12 cellular contexts compared by ENCODE assay signal in the genomic region with DNA sequence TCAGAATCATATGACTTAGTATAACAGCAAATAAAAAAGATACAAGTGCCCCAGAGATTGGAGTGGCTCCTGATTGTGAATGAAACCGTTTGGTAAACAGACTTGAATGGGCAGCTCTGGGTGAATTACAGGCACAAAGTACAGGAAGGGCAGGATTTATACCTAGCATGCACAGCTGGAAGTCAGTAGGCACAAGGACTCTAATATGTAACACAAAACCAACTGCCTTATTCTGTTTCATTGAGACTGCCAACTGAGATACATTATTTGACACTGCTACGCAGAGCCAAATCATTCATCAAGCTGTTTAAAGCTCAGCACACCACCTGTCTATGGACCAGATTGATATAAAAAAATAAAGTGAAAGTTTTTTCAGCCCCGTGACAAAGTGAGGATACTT.
DNase-seq lines count a peak whose midpoint lies in the region; ATAC-seq and TF ChIP-seq lines count a peak whose summit lies in the region.
"Had no signal": no experiment of that assay in that cellular context is flagged by ENCODE, and none has a peak within 500 bp of the region (broad histone marks: within the 10 kb centered on the region; RNA-seq: fewer than 3 reads in every experiment).

No MANE protein-coding gene starts in this region.

- H3K36me3 ChIP-seq in mesodermal cell (ENCODE audit: control insufficient read depth, insufficient read depth, low read length) (no peaks in the 10 kb centered on the region), prostate gland (no peaks in the 10 kb centered on the region)
- no peaks in the 10 kb centered on the region for H3K36me3 ChIP-seq in CD8-positive, alpha-beta T cell (ENCODE audit: insufficient read depth, low read length)
- H3K36me3 ChIP-seq: right atrium auricular region had no signal

- whole genome bisulfite sequencing in mesodermal cell (ENCODE audit: insufficient coverage in 2 of 2), 2 experiments, result 50 to 60% methylated on average over 1 of the region's 3 CpGs
- WGBS in prostate gland, result 21% methylated on average over 3 of the region's 3 CpGs

- no peak for ATAC-seq in activated naive CD8-positive, alpha-beta T cell treated with anti-CD3 and anti-CD28 coated beads, Interleukin-2, amount 50 U/mL, for 24 hours
- no peak for ATAC-seq in CD8-positive, alpha-beta T cell
- ATAC-seq in HG02588 (IDR thresholded peaks at IDR 0.05; ENCODE audit: unreplicated experiment), result no peak

- peaks cover 13% of the 10 kb centered on the region for H3K9me3 Mint-ChIP-seq in activated naive CD8-positive, alpha-beta T cell treated with anti-CD3 and anti-CD28 coated beads, Interleukin-2, amount 50 U/mL, for 24 hours
- H3K9me3 Mint-ChIP-seq in CD8-positive, alpha-beta T cell, result peaks cover 5% of the 10 kb centered on the region

- H3K4me1 ChIP-seq in mesodermal cell (ENCODE audit: control insufficient read depth, insufficient read depth, low read length, poor library complexity, severe bottlenecking) (no peaks in the 10 kb centered on the region), prostate gland (replicated peaks) (no peaks in the 10 kb centered on the region)
- no peaks in the 10 kb centered on the region for H3K4me1 ChIP-seq in CD8-positive, alpha-beta T cell (ENCODE audit: insufficient read depth, low read length)
- H3K4me1 ChIP-seq: right atrium auricular region had no signal

- intact Hi-C loops in prostate gland (cut with DNase I), result no loop called here
- intact Hi-C loops in CD8-positive, alpha-beta T cell (cut with DNase I, micrococcal nuclease), result no loop called here

- H3K4me1 Mint-ChIP-seq in activated naive CD8-positive, alpha-beta T cell treated with anti-CD3 and anti-CD28 coated beads, Interleukin-2, amount 50 U/mL, for 24 hours, result no peaks in the 10 kb centered on the region
- H3K4me1 Mint-ChIP-seq in CD8-positive, alpha-beta T cell (ENCODE audit: low read depth), result no peaks in the 10 kb centered on the region

- H3K27ac Mint-ChIP-seq in activated naive CD8-positive, alpha-beta T cell treated with anti-CD3 and anti-CD28 coated beads, Interleukin-2, amount 50 U/mL, for 24 hours, result no peak overlapping the region
- no peak overlapping the region for H3K27ac Mint-ChIP-seq in CD8-positive, alpha-beta T cell

- DNase-seq in DMS153 (lab: John Stamatoyannopoulos, UW), result peak; percentile 99
- peak; percentile 100 for DNase-seq in NCI-H1436 treated with DMSO at 0.1 percent for 48 hours (lab: John Stamatoyannopoulos, UW)
- peak; percentile 94 for DNase-seq in NCI-H446 treated with DMSO at 0.1 percent for 48 hours (lab: John Stamatoyannopoulos, UW)
- no peak for DNase-seq in activated naive CD8-positive, alpha-beta T cell treated with anti-CD3 and anti-CD28 coated beads, Interleukin-2, amount 50 U/mL, for 24 hours
- DNase-seq in prostate gland (ENCODE audit: low spot score), result no peak
- no peak for DNase-seq in CD8-positive, alpha-beta T cell
- DNase-seq: activated CD4-positive, CD25-positive, alpha-beta regulatory T cell treated with anti-CD3 and anti-CD28 coated beads, Interleukin-2, amount 50 U/mL, for 72 hours; GF-D8; islet precursor cell had no signal

- H3K36me3 Mint-ChIP-seq in activated naive CD8-positive, alpha-beta T cell treated with anti-CD3 and anti-CD28 coated beads, Interleukin-2, amount 50 U/mL, for 24 hours (ENCODE audit: low read depth), result no peaks in the 10 kb centered on the region
- H3K36me3 Mint-ChIP-seq in CD8-positive, alpha-beta T cell, result no peaks in the 10 kb centered on the region

- POLR2A ChIA-PET in CD8-positive, alpha-beta T cell (lab: Charles Lee), result no interaction called here

- no peak for TF ChIP-seq POLR2A in prostate gland (IDR thresholded peaks at IDR 0.05)

- H3K4me3 ChIP-seq in mesodermal cell (ENCODE audit: extremely low read depth, insufficient read depth, low read length, poor library complexity, severe bottlenecking) (no peak overlapping the region), prostate gland (no peak overlapping the region)
- no peak overlapping the region for H3K4me3 ChIP-seq in CD8-positive, alpha-beta T cell (ENCODE audit: low read depth, low read length)
- H3K4me3 ChIP-seq: right atrium auricular region had no signal

- H3K27me3 Mint-ChIP-seq in activated naive CD8-positive, alpha-beta T cell treated with anti-CD3 and anti-CD28 coated beads, Interleukin-2, amount 50 U/mL, for 24 hours, result no peaks in the 10 kb centered on the region
- H3K27me3 Mint-ChIP-seq in CD8-positive, alpha-beta T cell (ENCODE audit: low read depth), result no peaks in the 10 kb centered on the region

- CTCF ChIA-PET in CD8-positive, alpha-beta T cell (lab: Charles Lee), result no interaction called here

- no peak overlapping the region for H3K4me3 Mint-ChIP-seq in activated naive CD8-positive, alpha-beta T cell treated with anti-CD3 and anti-CD28 coated beads, Interleukin-2, amount 50 U/mL, for 24 hours
- no peak overlapping the region for H3K4me3 Mint-ChIP-seq in CD8-positive, alpha-beta T cell

- H3K27me3 ChIP-seq in prostate gland (replicated peaks; ENCODE audit: insufficient read depth), result no peaks in the 10 kb centered on the region
- no peaks in the 10 kb centered on the region for H3K27me3 ChIP-seq in CD8-positive, alpha-beta T cell (ENCODE audit: insufficient read depth, low read length)
- H3K27me3 ChIP-seq: right atrium auricular region had no signal

- peak overlapping the region; percentile 65 for H3K27ac ChIP-seq in mesodermal cell (ENCODE audit: low read depth, low read length, severe bottlenecking)
- no peak overlapping the region for H3K27ac ChIP-seq in prostate gland
- H3K27ac ChIP-seq in CD8-positive, alpha-beta T cell (ENCODE audit: low read depth, low read length), result no peak overlapping the region
- H3K27ac ChIP-seq: right atrium auricular region had no signal

- no peak for TF ChIP-seq CTCF in prostate gland (IDR thresholded peaks at IDR 0.05)
- TF ChIP-seq CTCF in CD8-positive, alpha-beta T cell (IDR thresholded peaks at IDR 0.05), result no peak

- no peaks in the 10 kb centered on the region for H3K9me3 ChIP-seq in mesodermal cell (ENCODE audit: control insufficient read depth, low read length)
- H3K9me3 ChIP-seq in prostate gland, result no peaks in the 10 kb centered on the region
- H3K9me3 ChIP-seq in CD8-positive, alpha-beta T cell (ENCODE audit: low read length), result no peaks in the 10 kb centered on the region
- H3K9me3 ChIP-seq: right atrium auricular region had no signal

Comparison
In these comparisons a context has a peak if more than half of its experiments do, and no peak if none do; other contexts are left out.
1. DNase-seq: peak in DMS153 (single experiment), NCI-H1436 treated with DMSO at 0.1 percent for 48 hours (single experiment) and NCI-H446 treated with DMSO at 0.1 percent for 48 hours (single experiment); none in activated naive CD8-positive, alpha-beta T cell treated with anti-CD3 and anti-CD28 coated beads, Interleukin-2, amount 50 U/mL, for 24 hours (single experiment), prostate gland (single experiment) and CD8-positive, alpha-beta T cell (0 of 7).